In the genomic region with DNA sequence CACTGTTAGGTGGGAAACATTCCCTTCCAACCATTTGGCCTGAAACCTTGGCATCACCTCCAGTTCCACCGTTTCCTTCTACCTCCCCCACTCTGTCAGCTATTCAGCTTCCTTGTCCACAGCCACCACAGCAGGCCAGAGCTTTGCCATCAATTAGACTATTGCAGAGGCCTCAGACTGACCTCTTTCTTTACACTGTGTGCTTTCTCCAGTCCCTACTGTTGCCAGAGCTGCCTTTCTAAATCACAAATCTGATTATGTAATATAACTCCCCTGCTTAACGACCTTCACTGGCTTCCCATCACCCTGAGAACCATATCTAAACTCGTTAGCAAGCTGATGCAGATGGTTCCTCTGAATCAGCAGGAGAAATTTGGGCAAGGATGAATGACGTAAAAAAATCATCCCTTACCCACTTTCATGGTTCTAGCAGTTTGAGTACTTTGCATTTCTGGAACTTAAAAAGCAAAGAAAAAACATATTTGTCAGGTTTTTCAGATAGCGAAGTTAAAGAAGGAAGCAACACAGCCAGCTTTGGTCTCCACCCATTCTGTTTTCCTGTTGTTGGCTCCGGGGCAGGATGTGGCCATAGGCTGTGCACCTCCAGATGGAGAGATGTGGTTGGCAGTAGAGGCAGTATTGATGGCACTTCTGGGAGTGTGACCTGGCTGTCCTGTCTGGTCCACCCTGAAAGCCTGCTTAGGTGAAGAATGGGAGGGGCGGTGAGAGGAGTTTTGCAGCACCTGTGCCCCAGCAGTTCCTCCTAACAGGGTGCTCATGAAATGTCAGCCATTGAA, we compare ENCODE assay signal across 10 cellular contexts.
DNase-seq lines count a peak whose midpoint lies in the region; ATAC-seq and TF ChIP-seq lines count a peak whose summit lies in the region.
"Had no signal": no experiment of that assay in that cellular context is flagged by ENCODE, and none has a peak within 500 bp of the region (broad histone marks: within the 10 kb centered on the region; RNA-seq: fewer than 3 reads in every experiment).

No MANE protein-coding gene starts in this region.

- H3K27ac ChIP-seq in CD4-positive, alpha-beta T cell (ENCODE audit: low read depth, low read length): peak overlapping the region; percentile 69
- no peak overlapping the region for H3K27ac ChIP-seq in gastroesophageal sphincter

- H3K27ac Mint-ChIP-seq in CD4-positive, alpha-beta T cell: peak overlapping the region; percentile 95
- H3K27ac Mint-ChIP-seq in T-cell: peak overlapping the region; percentile 99 to 100
- peak overlapping the region; percentile 93 to 100 (median 97) for H3K27ac Mint-ChIP-seq in naive thymus-derived CD8-positive, alpha-beta T cell

- H3K4me3 ChIP-seq in gastroesophageal sphincter: no peak overlapping the region
- H3K4me3 ChIP-seq: K562 had no signal

- POLR2A ChIA-PET in CD4-positive, alpha-beta T cell (lab: Charles Lee): interaction anchor here (0.6 to 3.2 kb wide), 28 partner anchors 9 to 708 kb away, joined by 3 to 35 read pairs (median 5); no protein-coding TSS in a partner anchor
- POLR2A ChIA-PET in T-cell (lab: Charles Lee): interaction anchor here (0.5 to 0.9 kb wide), 5 partner anchors 12 to 172 kb away, joined by 3 to 7 read pairs (median 3); no protein-coding TSS in a partner anchor
- POLR2A ChIA-PET in naive thymus-derived CD8-positive, alpha-beta T cell (lab: Charles Lee): interaction anchor here (0.7 to 2.7 kb wide), 23 partner anchors 10 to 163 kb away, joined by 3 to 11 read pairs (median 5); no protein-coding TSS in a partner anchor

- no peak for TF ChIP-seq CTCF in CD4-positive, alpha-beta T cell (IDR thresholded peaks at IDR 0.05)
- TF ChIP-seq CTCF in gastroesophageal sphincter (IDR thresholded peaks at IDR 0.05): no peak

- no peaks in the 10 kb centered on the region for H3K9me3 ChIP-seq in CD4-positive, alpha-beta T cell (ENCODE audit: control insufficient read depth, low read length)
- H3K9me3 ChIP-seq in gastroesophageal sphincter: no peaks in the 10 kb centered on the region

- no peak for TF ChIP-seq EP300 in gastroesophageal sphincter (IDR thresholded peaks at IDR 0.05)

- H3K4me1 ChIP-seq in gastroesophageal sphincter: peaks cover 0 to 42% (median 3%) of the 10 kb centered on the region in 3 donors

- peaks cover 74% of the 10 kb centered on the region for H3K4me1 Mint-ChIP-seq in CD4-positive, alpha-beta T cell (ENCODE audit: low read depth)
- H3K4me1 Mint-ChIP-seq in T-cell: peaks cover 62 to 64% (median 63%) of the 10 kb centered on the region in 3 donors
- peaks cover 28 to 66% (median 53%) of the 10 kb centered on the region in 4 donors for H3K4me1 Mint-ChIP-seq in naive thymus-derived CD8-positive, alpha-beta T cell

- H3K36me3 Mint-ChIP-seq in CD4-positive, alpha-beta T cell (ENCODE audit: low read depth): peaks cover 16% of the 10 kb centered on the region
- no peaks in the 10 kb centered on the region for H3K36me3 Mint-ChIP-seq in T-cell
- peaks cover 0 to 5% (median 2%) of the 10 kb centered on the region in 3 donors for H3K36me3 Mint-ChIP-seq in naive thymus-derived CD8-positive, alpha-beta T cell

- peak; percentile 33 to 76 (median 64) for DNase-seq in CD4-positive, alpha-beta T cell
- DNase-seq in T-cell: peak; percentile 27 to 85 (median 62)
- DNase-seq in activated T-cell treated with anti-CD3 and anti-CD28 coated beads, Interleukin-2, amount 50 U/mL, for 48 hours: peak; percentile 29 to 37
- DNase-seq in naive thymus-derived CD8-positive, alpha-beta T cell: peak; percentile 13 to 78 (median 45)
- DNase-seq in OCI-M1 (lab: John Stamatoyannopoulos, UW): no peak
- DNase-seq in inferior parietal cortex (ENCODE audit: extremely low spot score): no peak
- DNase-seq in cerebellar cortex (ENCODE audit: low spot score): no peak
- DNase-seq: COR-L47 had no signal

- intact Hi-C loops in CD4-positive, alpha-beta T cell (cut with DNase I, micrococcal nuclease): loop anchor here in 1 of 2 experiments (2.0 kb wide), 1 partner anchor 109 kb away; no protein-coding TSS in a partner anchor

- no peak for TF ChIP-seq POLR2A in gastroesophageal sphincter (IDR thresholded peaks at IDR 0.05)

- H3K36me3 ChIP-seq in gastroesophageal sphincter: no peaks in the 10 kb centered on the region

- H3K9me3 Mint-ChIP-seq in CD4-positive, alpha-beta T cell: peaks cover 10% of the 10 kb centered on the region
- H3K9me3 Mint-ChIP-seq in T-cell: peaks cover 0 to 5% (median 4%) of the 10 kb centered on the region in 3 donors
- H3K9me3 Mint-ChIP-seq in naive thymus-derived CD8-positive, alpha-beta T cell: peaks cover 0 to 9% (median 0%) of the 10 kb centered on the region in 9 donors

- peak; percentile 78 for ATAC-seq in CD4-positive, alpha-beta T cell (ENCODE audit: poor library complexity)
- peak; percentile 80 to 93 (median 92) for ATAC-seq in T-cell (replicated peaks in 1 of 4)
- peak; percentile 74 to 78 for ATAC-seq in naive thymus-derived CD8-positive, alpha-beta T cell
- ATAC-seq in gastroesophageal sphincter: no peak
- ATAC-seq: K562 had no signal

- H3K4me3 Mint-ChIP-seq in CD4-positive, alpha-beta T cell: peak overlapping the region; percentile 44
- peak overlapping the region; percentile 45 to 63 (median 46) for H3K4me3 Mint-ChIP-seq in T-cell
- H3K4me3 Mint-ChIP-seq in naive thymus-derived CD8-positive, alpha-beta T cell: peak overlapping the region; percentile 40 to 82 (median 68)

- 49 to 81% methylated on average over 4 to 7 of the region's 7 CpGs for WGBS in gastroesophageal sphincter (ENCODE audit: low coverage in 1 of 2), 2 donors

- CTCF ChIA-PET in CD4-positive, alpha-beta T cell (lab: Charles Lee): interaction anchor here (0.5 kb wide), 1 partner anchor 94 kb away, joined by 3 read pairs; no protein-coding TSS in a partner anchor
- CTCF ChIA-PET in T-cell (lab: Charles Lee): interaction anchor here (0.6 to 1.0 kb wide), 2 partner anchors 86 to 1146 kb away, joined by 3 read pairs; no protein-coding TSS in a partner anchor

- H3K27me3 Mint-ChIP-seq in CD4-positive, alpha-beta T cell: no peaks in the 10 kb centered on the region
- H3K27me3 Mint-ChIP-seq in T-cell: no peaks in the 10 kb centered on the region
- no peaks in the 10 kb centered on the region for H3K27me3 Mint-ChIP-seq in naive thymus-derived CD8-positive, alpha-beta T cell

- no peaks in the 10 kb centered on the region for H3K27me3 ChIP-seq in CD4-positive, alpha-beta T cell (ENCODE audit: control insufficient read depth, insufficient read depth, low read length)
- H3K27me3 ChIP-seq in gastroesophageal sphincter: no peaks in the 10 kb centered on the region

Comparison
In these comparisons a context has a peak if more than half of its experiments do, and no peak if none do; other contexts are left out.
1. DNase-seq: peak in CD4-positive, alpha-beta T cell (10 of 10), T-cell (34 of 34), activated T-cell treated with anti-CD3 and anti-CD28 coated beads, Interleukin-2, amount 50 U/mL, for 48 hours (2 of 2) and naive thymus-derived CD8-positive, alpha-beta T cell (10 of 10); none in OCI-M1 (single experiment), inferior parietal cortex (single experiment) and cerebellar cortex (single experiment).
2. Peak in every context shown above with its lines, with median percentiles within 50 percentile points of each other: H3K27ac Mint-ChIP-seq and H3K4me3 Mint-ChIP-seq.